Comparison of ENCODE assay signal across 20 cellular contexts in genomic region chr17:44782349-44782850, GRCh38. TPM values are rescaled to one million over a fixed set of nuclear protein-coding genes. Genes with fewer than 3 reads are reported as not detected.
DNase-seq lines count a peak whose midpoint lies in the region; ATAC-seq and TF ChIP-seq lines count a peak whose summit lies in the region.
"Had no signal": no experiment of that assay in that cellular context is flagged by ENCODE, and none has a peak within 500 bp of the region (broad histone marks: within the 10 kb centered on the region; RNA-seq: fewer than 3 reads in every experiment).

No MANE protein-coding gene starts in this region.

- no peaks in the 10 kb centered on the region for H3K9me3 ChIP-seq in SK-N-SH
- H3K9me3 ChIP-seq in left ventricle myocardium inferior (replicated peaks) = no peaks in the 10 kb centered on the region
- H3K9me3 ChIP-seq in neural progenitor cell (ENCODE audit: low read depth) = no peaks in the 10 kb centered on the region
- H3K9me3 ChIP-seq in transverse colon = no peaks in the 10 kb centered on the region
- no peaks in the 10 kb centered on the region for H3K9me3 ChIP-seq in breast epithelium
- no peaks in the 10 kb centered on the region for H3K9me3 ChIP-seq in Caco-2
- H3K9me3 ChIP-seq: BLaER1 had no signal

- H3K27ac Mint-ChIP-seq in neural progenitor cell (peak overlapping the region; percentile 43), Caco-2 (ENCODE audit: unreplicated experiment) (no peak overlapping the region)
- H3K27ac Mint-ChIP-seq: natural killer cell treated with Interleukin-12 subunit alpha and Interleukin-12 subunit beta and Interleukin-15 and Interleukin-18, amount 100 ng/mL, for 72 hours; T-helper 2 cell treated with Interferon-gamma antibody and Interleukin-4, amounts not matched to agents 5 μg/mL and 100 μg/mL, for 36 hours; type B pancreatic cell had no signal

- intact Hi-C loops in left ventricle myocardium inferior (cut with micrococcal nuclease) = no loop called here
- intact Hi-C loops in transverse colon (cut with DNase I; ENCODE audit: low total_unique reads) = loop anchor here (5.0 kb wide), 1 partner anchor 85 kb away; no protein-coding TSS in a partner anchor
- intact Hi-C loops in breast epithelium (cut with DNase I; ENCODE audit: low total_unique reads) = no loop called here
- intact Hi-C loops in Caco-2 (cut with micrococcal nuclease; ENCODE audit: unreplicated experiment) = no loop called here

- H3K4me1 ChIP-seq in SK-N-SH (ENCODE audit: control insufficient read depth in 1 of 2, insufficient read depth in 2 of 2, low read depth in 1 of 2, low read length in 1 of 2) (peaks cover 0 to 23% of the 10 kb centered on the region in 2 experiments; a peak in 1 of 4 replicates), left ventricle myocardium inferior (peaks cover 70% of the 10 kb centered on the region), neural progenitor cell (peaks cover 17% of the 10 kb centered on the region), transverse colon (peaks cover 12 to 21% (median 16%) of the 10 kb centered on the region in 4 donors), breast epithelium (no peaks in the 10 kb centered on the region), Caco-2 (peaks cover 8% of the 10 kb centered on the region; the same call in 1 of the 2 replicates)

- CTCF ChIA-PET in SK-N-SH (lab: Yijun Ruan, JAX) = interaction anchor here (0.7 to 17.7 kb wide), 5 partner anchors 36 to 110 kb away, joined by 3 to 420 read pairs (median 3); no protein-coding TSS in a partner anchor
- CTCF ChIA-PET in Caco-2 (lab: Charles Lee) = no interaction called here

- no peaks in the 10 kb centered on the region for H3K9me2 ChIP-seq in SK-N-SH

- POLR2A ChIA-PET in SK-N-SH (lab: Yijun Ruan, JAX) = no interaction called here
- POLR2A ChIA-PET in Caco-2 (lab: Charles Lee) = no interaction called here

- no peak overlapping the region for H3K9ac ChIP-seq in SK-N-SH
- no peak overlapping the region for H3K9ac ChIP-seq in neural progenitor cell
- H3K9ac ChIP-seq: BLaER1 had no signal

- no peaks in the 10 kb centered on the region for H3K9me3 Mint-ChIP-seq in neural progenitor cell
- no peaks in the 10 kb centered on the region for H3K9me3 Mint-ChIP-seq in Caco-2 (ENCODE audit: unreplicated experiment)
- H3K9me3 Mint-ChIP-seq: natural killer cell treated with Interleukin-12 subunit alpha and Interleukin-12 subunit beta and Interleukin-15 and Interleukin-18, amount 100 ng/mL, for 72 hours; T-helper 2 cell treated with Interferon-gamma antibody and Interleukin-4, amounts not matched to agents 5 μg/mL and 100 μg/mL, for 36 hours; type B pancreatic cell had no signal

- H3K4me3 Mint-ChIP-seq in neural progenitor cell (peak overlapping the region; percentile 39), Caco-2 (ENCODE audit: unreplicated experiment) (no peak overlapping the region)
- H3K4me3 Mint-ChIP-seq: natural killer cell treated with Interleukin-12 subunit alpha and Interleukin-12 subunit beta and Interleukin-15 and Interleukin-18, amount 100 ng/mL, for 72 hours; T-helper 2 cell treated with Interferon-gamma antibody and Interleukin-4, amounts not matched to agents 5 μg/mL and 100 μg/mL, for 36 hours; type B pancreatic cell had no signal

- H4K20me1 ChIP-seq in SK-N-SH (ENCODE audit: insufficient read depth) = no peaks in the 10 kb centered on the region
- no peaks in the 10 kb centered on the region for H4K20me1 ChIP-seq in neural progenitor cell (ENCODE audit: low read depth)
- H4K20me1 ChIP-seq: BLaER1 had no signal

- H3K4me3 ChIP-seq in SK-N-SH (ENCODE audit: low read depth in 2 of 2, low read length in 1 of 2) (no peak overlapping the region), left ventricle myocardium inferior (peak overlapping the region; percentile 44), neural progenitor cell (peak overlapping the region; percentile 10), transverse colon (no peak overlapping the region), breast epithelium (no peak overlapping the region), Caco-2 (ENCODE audit: low read depth, low read length) (no peak overlapping the region)
- H3K4me3 ChIP-seq: BLaER1 had no signal

- no peak overlapping the region for H3K27ac ChIP-seq in SK-N-SH (ENCODE audit: low read depth in 2 of 2, low read length in 1 of 2)
- H3K27ac ChIP-seq in left ventricle myocardium inferior (replicated peaks) = peak overlapping the region; percentile 93
- peak overlapping the region; percentile 51 for H3K27ac ChIP-seq in neural progenitor cell
- H3K27ac ChIP-seq in transverse colon = peak overlapping the region; percentile 28 to 86 (median 70)
- H3K27ac ChIP-seq in breast epithelium = no peak overlapping the region
- H3K27ac ChIP-seq: 22Rv1, BLaER1 had no signal

- in situ Hi-C loops in transverse colon (cut with MboI; ENCODE audit: low pct_ligation_motif_present in 1 of 4, low pct_unique_long_range_greater_than_20kb in 1 of 4, low sequenced_read_pairs in 3 of 4) = loop anchor here (5.0 to 10.0 kb wide), 3 partner anchors 80 to 85 kb away; no protein-coding TSS in a partner anchor

- H3K4me1 Mint-ChIP-seq in neural progenitor cell (peaks cover 18% of the 10 kb centered on the region), Caco-2 (ENCODE audit: low read depth, unreplicated experiment) (no peaks in the 10 kb centered on the region)

- DNase-seq in SK-N-SH = no peak
- no peak for DNase-seq in left ventricle myocardium inferior
- no peak for DNase-seq in neural progenitor cell (ENCODE audit: low spot score)
- no peak for DNase-seq in transverse colon
- DNase-seq in cerebellum (ENCODE audit: low spot score) = no peak
- DNase-seq in breast epithelium (ENCODE audit: low spot score in 2 of 2) = no peak
- no peak for DNase-seq in Caco-2
- DNase-seq: activated CD4-positive, alpha-beta T cell treated with anti-CD3 and anti-CD28 coated beads for 1 hour; activated gamma-delta T cell; NCI-H146; NCI-H345; SHP77; stimulated activated CD4-positive, alpha-beta T cell treated with anti-CD3 and anti-CD28 coated beads, Interleukin-4, amount 100 ng/mL, for 24 hours; stimulated activated CD8-positive, alpha-beta memory T cell treated with anti-CD3 and anti-CD28 coated beads, Interleukin-4, amount 100 ng/mL, for 48 hours had no signal

- no peak for TF ChIP-seq RAD21 in SK-N-SH (IDR thresholded peaks at IDR 0.05; ENCODE audit: low read length)

- WGBS in SK-N-SH (ENCODE audit: low lambda C conversion rate) = 83% methylated on average over 9 of the region's 10 CpGs
- 57 to 60% methylated on average over 1 to 10 of the region's 10 CpGs for WGBS in transverse colon (ENCODE audit: low coverage in 1 of 2), 2 donors

- TF ChIP-seq POLR2A in transverse colon (IDR thresholded peaks at IDR 0.05) (no peak), breast epithelium (IDR thresholded peaks at IDR 0.05) (no peak)

- no peak for TF ChIP-seq EP300 in SK-N-SH (IDR thresholded peaks at IDR 0.05; ENCODE audit: borderline replicate concordance in 1 of 2, low read depth in 1 of 2, low read length in 1 of 2)
- TF ChIP-seq EP300 in transverse colon (IDR thresholded peaks at IDR 0.05; ENCODE audit: low read depth) = no peak

- no peaks in the 10 kb centered on the region for H3K36me3 ChIP-seq in SK-N-SH (replicated peaks in 1 of 2; ENCODE audit: control insufficient read depth in 1 of 2, insufficient read depth in 2 of 2, low read length in 1 of 2)
- no peaks in the 10 kb centered on the region for H3K36me3 ChIP-seq in left ventricle myocardium inferior
- no peaks in the 10 kb centered on the region for H3K36me3 ChIP-seq in neural progenitor cell
- no peaks in the 10 kb centered on the region for H3K36me3 ChIP-seq in transverse colon
- no peaks in the 10 kb centered on the region for H3K36me3 ChIP-seq in breast epithelium
- H3K36me3 ChIP-seq in Caco-2 (ENCODE audit: control insufficient read depth, insufficient read depth, low read length) = no peaks in the 10 kb centered on the region
- H3K36me3 ChIP-seq: BLaER1 had no signal

- H3K4me2 ChIP-seq in SK-N-SH (no peak overlapping the region), neural progenitor cell (peak overlapping the region; percentile 61)
- H3K4me2 ChIP-seq: BLaER1 had no signal

- no peak for TF ChIP-seq CTCF in SK-N-SH (IDR thresholded peaks at IDR 0.05)
- TF ChIP-seq CTCF in left ventricle myocardium inferior (IDR thresholded peaks at IDR 0.05; ENCODE audit: borderline replicate concordance) = no peak
- no peak for TF ChIP-seq CTCF in neural progenitor cell (IDR thresholded peaks at IDR 0.05)
- TF ChIP-seq CTCF in transverse colon (IDR thresholded peaks at IDR 0.05) = no peak
- TF ChIP-seq CTCF in breast epithelium (IDR thresholded peaks at IDR 0.05) = no peak
- TF ChIP-seq CTCF in Caco-2 (IDR thresholded peaks at IDR 0.05; ENCODE audit: insufficient read depth in 1 of 2, low read depth in 1 of 2, low read length in 1 of 2, severe bottlenecking in 1 of 2, unreplicated experiment in 1 of 2) = no peak

- H3K79me2 ChIP-seq in SK-N-SH (ENCODE audit: insufficient read depth) (no peaks in the 10 kb centered on the region), neural progenitor cell (ENCODE audit: low read depth) (no peaks in the 10 kb centered on the region)

- ATAC-seq in SK-N-SH treated with all-trans-retinoic acid at 6 μM for 48 hours = no peak
- ATAC-seq: natural killer cell treated with Interleukin-12 subunit alpha and Interleukin-12 subunit beta and Interleukin-15 and Interleukin-18, amount 100 ng/mL, for 72 hours had no signal

- BruUV-seq in Caco-2 (replicated peaks; lab: Mats Ljungman, UMichigan) = no TSS peak

- no peaks in the 10 kb centered on the region for H3K27me3 ChIP-seq in SK-N-SH (ENCODE audit: insufficient read depth)
- H3K27me3 ChIP-seq in left ventricle myocardium inferior (ENCODE audit: low read depth) = no peaks in the 10 kb centered on the region
- peaks cover 5% of the 10 kb centered on the region for H3K27me3 ChIP-seq in neural progenitor cell
- no peaks in the 10 kb centered on the region for H3K27me3 ChIP-seq in transverse colon
- no peaks in the 10 kb centered on the region for H3K27me3 ChIP-seq in breast epithelium
- H3K27me3 ChIP-seq in Caco-2 (replicated peaks; ENCODE audit: control insufficient read depth, insufficient read depth, low read length) = no peaks in the 10 kb centered on the region
- H3K27me3 ChIP-seq: BLaER1 had no signal

- H3F3A ChIP-seq in SK-N-SH (replicated peaks; ENCODE audit: insufficient read depth) (no peaks in the 10 kb centered on the region), neural progenitor cell (ENCODE audit: low read depth) (peaks cover 12% of the 10 kb centered on the region)

- H3K36me3 Mint-ChIP-seq in neural progenitor cell = no peaks in the 10 kb centered on the region
- H3K36me3 Mint-ChIP-seq in Caco-2 (ENCODE audit: insufficient read depth, unreplicated experiment) = no peaks in the 10 kb centered on the region
- H3K36me3 Mint-ChIP-seq: natural killer cell treated with Interleukin-12 subunit alpha and Interleukin-12 subunit beta and Interleukin-15 and Interleukin-18, amount 100 ng/mL, for 72 hours; type B pancreatic cell had no signal

- H3K27me3 Mint-ChIP-seq in neural progenitor cell (ENCODE audit: insufficient read depth, low read depth) (peaks cover 3% of the 10 kb centered on the region), Caco-2 (ENCODE audit: insufficient read depth, unreplicated experiment) (peaks cover 4% of the 10 kb centered on the region)

- peak overlapping the region; percentile 42; the same call in 1 of the 2 replicates for H2AFZ ChIP-seq in SK-N-SH (ENCODE audit: low read depth)
- peak overlapping the region; percentile 92 for H2AFZ ChIP-seq in neural progenitor cell (replicated peaks)

RNA-seq across cellular contexts. Expression of gene ADAM11, which starts 23.6 kb away (rescaled TPM):
- polyA plus RNA-seq in SK-N-SH (2012; rRNA removed) = 1.8 and 2.5 TPM in 2 replicates
- polyA plus RNA-seq in SK-N-SH (2012; cell fraction: cytosol; rRNA removed) = 1.2 and 1.3 TPM in 2 replicates
- polyA plus RNA-seq in SK-N-SH (2012; cell fraction: nucleus; rRNA removed) = 6.0 and 9.8 TPM in 2 replicates
- total RNA-seq in left ventricle myocardium inferior (7.3 TPM), neural progenitor cell (ENCODE audit: low replicate concordance) (1.4 and 6.9 TPM in 2 replicates), transverse colon (1 to 10 TPM in 1 of 4 donors, under 1 TPM in 3; 0.37 to 2.0 (median 0.72) TPM), cerebellum (8.0 TPM), breast epithelium (1 to 10 TPM; 1.0 to 1.4 (median 1.3) TPM), Caco-2 (2022) (1.9 and 2.3 TPM in 2 replicates)

RNA-seq across cellular contexts. Expression of gene GJC1, which starts 47.7 kb away (rescaled TPM):
- polyA plus RNA-seq in SK-N-SH (2012; rRNA removed) = 15.2 and 15.6 TPM in 2 replicates
- polyA plus RNA-seq in SK-N-SH (2012; cell fraction: cytosol; rRNA removed) = 15.7 and 16.6 TPM in 2 replicates
- 8.5 and 13.7 TPM in 2 replicates for polyA plus RNA-seq in SK-N-SH (2012; cell fraction: nucleus; rRNA removed)
- total RNA-seq in left ventricle myocardium inferior (18.8 TPM), neural progenitor cell (ENCODE audit: low replicate concordance) (63.4 and 76.9 TPM in 2 replicates), transverse colon (10 to 100 TPM; 12.0 to 18.7 (median 14.7) TPM), cerebellum (32.5 TPM), breast epithelium (1 to 10 TPM; 2.3 to 4.6 (median 4.3) TPM), Caco-2 (2022) (33.5 and 34.6 TPM in 2 replicates)

Comparison
In these comparisons a context has a peak if more than half of its experiments do, and no peak if none do; other contexts are left out.
1. H3K27ac ChIP-seq: peak in left ventricle myocardium inferior (single experiment), neural progenitor cell (single experiment) and transverse colon (4 of 4); none in SK-N-SH (0 of 2) and breast epithelium (0 of 2).
2. H3K4me3 ChIP-seq: peak in left ventricle myocardium inferior (single experiment) and neural progenitor cell (single experiment); none in SK-N-SH (0 of 2), transverse colon (0 of 4), breast epithelium (0 of 3) and Caco-2 (single experiment).